In genomic region chr6:166997348-166997747, GRCh38 we compare ENCODE assay signal across 9 cellular contexts. TPM values are rescaled to one million over a fixed set of nuclear protein-coding genes. Genes with fewer than 3 reads are reported as not detected.
DNase-seq lines count a peak whose midpoint lies in the region; ATAC-seq, FAIRE-seq and TF ChIP-seq lines count a peak whose summit lies in the region.
"Had no signal": no experiment of that assay in that cellular context is flagged by ENCODE, and none has a peak within 500 bp of the region (broad histone marks: within the 10 kb centered on the region; RNA-seq: fewer than 3 reads in every experiment).

No MANE protein-coding gene starts in this region.

- H3K27ac ChIP-seq in left ventricle myocardium inferior (replicated peaks) (no peak overlapping the region), HepG2 (ENCODE audit: extremely low read length, insufficient read depth, low read length) (peak overlapping the region; percentile 10), esophagus squamous epithelium (no peak overlapping the region)

- no TSS peak for BruUV-seq in HepG2 (replicated peaks; lab: Mats Ljungman, UMichigan)

- peak overlapping the region; percentile 97 for H3K4me3 ChIP-seq in left ventricle myocardium inferior
- peak overlapping the region; percentile 90 for H3K4me3 ChIP-seq in adipocyte (ENCODE audit: low read length)
- peak overlapping the region in 2 of 3 experiments; percentile 82 to 97; a peak in 4 of 6 replicates for H3K4me3 ChIP-seq in HepG2 (replicated peaks in 1 of 3; ENCODE audit: insufficient read depth in 1 of 3, low read depth in 2 of 3, low read length in 3 of 3)
- peak overlapping the region in 1 of 4 donors; percentile 99 for H3K4me3 ChIP-seq in esophagus squamous epithelium

- peak overlapping the region; percentile 47 for H3K9ac ChIP-seq in adipocyte (ENCODE audit: low read length)
- H3K9ac ChIP-seq in HepG2 (ENCODE audit: insufficient read depth, low read depth, low read length): peak overlapping the region; percentile 76; the same call in 1 of the 2 replicates

- no peaks in the 10 kb centered on the region for H3K9me3 ChIP-seq in left ventricle myocardium inferior (replicated peaks)
- no peaks in the 10 kb centered on the region for H3K9me3 ChIP-seq in adipocyte (ENCODE audit: control insufficient read depth, low read length)
- no peaks in the 10 kb centered on the region for H3K9me3 ChIP-seq in HepG2 (ENCODE audit: low read length)
- no peaks in the 10 kb centered on the region for H3K9me3 ChIP-seq in esophagus squamous epithelium

- POLR2A ChIA-PET in HepG2 (lab: Yijun Ruan, JAX): no interaction called here

- FAIRE-seq in HepG2 (lab: Jason Lieb, UNC): no peak
- FAIRE-seq: small intestine had no signal

- 0 out of 4 replicates have a peak, but pooled peaks of 1 of the 2 experiments have one; percentile 14 for TF ChIP-seq POLR2A in HepG2 (IDR thresholded peaks at IDR 0.05; ENCODE audit: insufficient read depth in 1 of 2, low read depth in 2 of 2, low read length in 2 of 2)
- no peak for TF ChIP-seq POLR2A in esophagus squamous epithelium (IDR thresholded peaks at IDR 0.05)

- intact Hi-C loops in left ventricle myocardium inferior (cut with micrococcal nuclease): no loop called here
- intact Hi-C loops in left cardiac atrium (cut with DNase I): loop anchor here in 1 of 2 donors (10.0 kb wide), 1 partner anchor 147 kb away; no protein-coding TSS in a partner anchor
- intact Hi-C loops in HepG2 (cut with micrococcal nuclease; ENCODE audit: unreplicated experiment): loop anchor here (1.0 to 2.0 kb wide), 2 partner anchors 41 to 145 kb away; partner anchors contain the start of gene RNASET2
- intact Hi-C loops in esophagus squamous epithelium (cut with DNase I): loop anchor here (10.0 kb wide), 1 partner anchor 223 kb away; no protein-coding TSS in a partner anchor

- H3K36me3 ChIP-seq in left ventricle myocardium inferior (no peaks in the 10 kb centered on the region), adipocyte (ENCODE audit: control insufficient read depth, insufficient read depth, low read length, severe bottlenecking) (no peaks in the 10 kb centered on the region), HepG2 (replicated peaks in 1 of 2; ENCODE audit: control insufficient read depth in 1 of 2, insufficient read depth in 2 of 2, low read length in 2 of 2) (peaks cover 9 to 25% of the 10 kb centered on the region in 2 experiments), esophagus squamous epithelium (no peaks in the 10 kb centered on the region)

- DNase-seq in left ventricle myocardium inferior (no peak), left cardiac atrium (no peak), adipocyte (ENCODE audit: low read depth) (no peak), HepG2 (ENCODE audit: low spot score) (peak; percentile 64), SKM-1 treated with dmso at 0.1 percent for 144 hours (lab: John Stamatoyannopoulos, UW; ENCODE audit: unreplicated experiment) (no peak), esophagus squamous epithelium (lab: John Stamatoyannopoulos, UW) (no peak), NCI-H774 (lab: John Stamatoyannopoulos, UW) (no peak)

- no peak for TF ChIP-seq RAD21 in HepG2 (CRISPR knock-in tag; IDR thresholded peaks at IDR 0.05)

- no peak for ATAC-seq in left cardiac atrium
- ATAC-seq in HepG2: no peak
- no peak for ATAC-seq in GM18520 (IDR thresholded peaks at IDR 0.05; ENCODE audit: unreplicated experiment)

- H2AFZ ChIP-seq in HepG2 (ENCODE audit: low read length): no peak overlapping the region

- H3K4me1 ChIP-seq in left ventricle myocardium inferior (peaks cover 38% of the 10 kb centered on the region), adipocyte (ENCODE audit: control insufficient read depth, insufficient read depth, low read length) (peaks cover 10% of the 10 kb centered on the region), HepG2 (ENCODE audit: insufficient read depth, low read length) (peaks cover 41% of the 10 kb centered on the region), esophagus squamous epithelium (peaks cover 0 to 33% (median 16%) of the 10 kb centered on the region in 3 donors)

- H4K20me1 ChIP-seq in HepG2 (ENCODE audit: insufficient read depth, low read length): peaks cover 17% of the 10 kb centered on the region

- TF ChIP-seq CTCF in left ventricle myocardium inferior (IDR thresholded peaks at IDR 0.05; ENCODE audit: borderline replicate concordance) (no peak), HepG2 (CRISPR knock-in tag; IDR thresholded peaks at IDR 0.05) (no peak), esophagus squamous epithelium (IDR thresholded peaks at IDR 0.05) (no peak)

- H3K79me2 ChIP-seq in HepG2 (ENCODE audit: insufficient read depth, low read length): peaks cover 69% of the 10 kb centered on the region

- H3K4me2 ChIP-seq in HepG2 (ENCODE audit: low read depth, low read length): peak overlapping the region; percentile 85

- WGBS in HepG2 (ENCODE audit: low lambda C conversion rate): 51% methylated on average over 3 of the region's 3 CpGs
- WGBS in esophagus squamous epithelium, 2 donors: 43 to 83% methylated on average over 3 of the region's 3 CpGs

- CTCF ChIA-PET in HepG2 (lab: Yijun Ruan, JAX; ENCODE audit: low intra/inter-chr PET ratio, low total read pairs): interaction anchor here (2.2 kb wide), 1 partner anchor 144 kb away, joined by 24 read pairs; no protein-coding TSS in a partner anchor

- in situ Hi-C loops in HepG2 (cut with HindIII; ENCODE audit: extremely low pct_ligation_motif_present, low pct_unique_long_range_greater_than_20kb): no loop called here

- no peak for TF ChIP-seq EP300 in HepG2 (IDR thresholded peaks at IDR 0.05; ENCODE audit: low read depth in 2 of 2, low read length in 2 of 2)
- no peak for TF ChIP-seq EP300 in HepG2 (CRISPR knock-in tag; IDR thresholded peaks at IDR 0.05; ENCODE audit: borderline replicate concordance)

- H3K27me3 ChIP-seq in left ventricle myocardium inferior (ENCODE audit: low read depth) (no peaks in the 10 kb centered on the region), adipocyte (replicated peaks; ENCODE audit: control insufficient read depth, insufficient read depth, low read length) (no peaks in the 10 kb centered on the region), HepG2 (ENCODE audit: control insufficient read depth in 1 of 2, insufficient read depth in 2 of 2, low read length in 2 of 2) (no peaks in the 10 kb centered on the region; a peak in 1 of 5 replicates), esophagus squamous epithelium (no peaks in the 10 kb centered on the region)

RNA-seq across cellular contexts. Expression of gene CEP43, which starts 1.8 kb away (rescaled TPM):
- total RNA-seq in left ventricle myocardium inferior (12.3 TPM), left cardiac atrium (10 to 100 TPM in 1 of 2 donors, 1 to 10 TPM in 1; 8.9 to 10.2 TPM), HepG2 (2016; rRNA removed; fragmentation: Illumina TruSeq; extraction: Trizol) (73.9 and 88.4 TPM in 2 replicates), esophagus squamous epithelium (10 to 100 TPM; 13.0 to 18.6 (median 13.3) TPM)
- 84.7 and 89.7 TPM in 2 replicates for total RNA-seq in HepG2 (2016; cell fraction: cytosol; rRNA removed; fragmentation: Illumina TruSeq; extraction: Trizol; ENCODE audit: low read depth)
- 68.4 and 95.5 TPM in 2 replicates for total RNA-seq in HepG2 (2016; cell fraction: insoluble cytoplasmic fraction; rRNA removed; fragmentation: Illumina TruSeq; extraction: Trizol)
- 46.9 and 49.2 TPM in 2 replicates for total RNA-seq in HepG2 (2016; cell fraction: membrane; rRNA removed; fragmentation: Illumina TruSeq; extraction: Trizol)
- 62.5 and 63.7 TPM in 2 replicates for total RNA-seq in HepG2 (2016; cell fraction: nucleus; rRNA removed; fragmentation: Illumina TruSeq; extraction: Trizol)
- polyA plus RNA-seq in HepG2 (2011; rRNA removed): 20.7 and 29.3 TPM in 2 replicates
- polyA plus RNA-seq in HepG2 (2011; cell fraction: cytosol; rRNA removed): 8.6 and 10.8 TPM in 2 replicates
- polyA plus RNA-seq in HepG2 (2011; cell fraction: nucleus; rRNA removed): 39.4 and 43.9 TPM in 2 replicates
- polyA plus RNA-seq in HepG2 (2012): 15.0 and 26.1 TPM in 2 replicates
- 15.3 and 16.0 TPM in 2 replicates for polyA plus RNA-seq in HepG2 (2016; cell fraction: cytosol; fragmentation: Illumina TruSeq; extraction: Trizol; ENCODE audit: low read depth)
- 90.9 and 96.9 TPM in 2 replicates for polyA plus RNA-seq in HepG2 (2016; cell fraction: insoluble cytoplasmic fraction; fragmentation: Illumina TruSeq; extraction: Trizol; ENCODE audit: low read depth)
- 23.9 and 25.0 TPM in 2 replicates for polyA plus RNA-seq in HepG2 (2016; cell fraction: membrane; fragmentation: Illumina TruSeq; extraction: Trizol; ENCODE audit: low read depth)
- polyA plus RNA-seq in HepG2 (2016; cell fraction: nucleus; fragmentation: Illumina TruSeq; extraction: Trizol; ENCODE audit: insufficient read depth, low read depth): 111 and 119 TPM in 2 replicates
- polyA minus RNA-seq in HepG2 (2011; rRNA and poly(A)+ RNA removed; ENCODE audit: low replicate concordance): 4.7 and 5.1 TPM in 2 replicates
- 15.3 and 20.4 TPM in 2 replicates for polyA minus RNA-seq in HepG2 (2011; cell fraction: cytosol; rRNA and poly(A)+ RNA removed)
- polyA minus RNA-seq in HepG2 (2011; cell fraction: nucleus; rRNA and poly(A)+ RNA removed): 42.8 and 56.1 TPM in 2 replicates

RNA-seq across cellular contexts. Expression of gene RNASET2, which starts 41.0 kb away (rescaled TPM):
- 13.4 TPM for total RNA-seq in left ventricle myocardium inferior
- 10 to 100 TPM; 18.3 to 27.9 TPM for total RNA-seq in left cardiac atrium
- total RNA-seq in HepG2 (2016; rRNA removed; fragmentation: Illumina TruSeq; extraction: Trizol): 22.4 and 44.6 TPM in 2 replicates
- total RNA-seq in HepG2 (2016; cell fraction: cytosol; rRNA removed; fragmentation: Illumina TruSeq; extraction: Trizol; ENCODE audit: low read depth): 26.9 and 41.2 TPM in 2 replicates
- 25.4 and 45.4 TPM in 2 replicates for total RNA-seq in HepG2 (2016; cell fraction: insoluble cytoplasmic fraction; rRNA removed; fragmentation: Illumina TruSeq; extraction: Trizol)
- total RNA-seq in HepG2 (2016; cell fraction: membrane; rRNA removed; fragmentation: Illumina TruSeq; extraction: Trizol): 24.1 and 38.2 TPM in 2 replicates
- total RNA-seq in HepG2 (2016; cell fraction: nucleus; rRNA removed; fragmentation: Illumina TruSeq; extraction: Trizol): 30.2 and 32.0 TPM in 2 replicates
- 597 and 696 TPM in 2 replicates for polyA plus RNA-seq in HepG2 (2011; rRNA removed)
- polyA plus RNA-seq in HepG2 (2011; cell fraction: cytosol; rRNA removed): 456 and 545 TPM in 2 replicates
- 515 and 552 TPM in 2 replicates for polyA plus RNA-seq in HepG2 (2011; cell fraction: nucleus; rRNA removed)
- 446 and 587 TPM in 2 replicates for polyA plus RNA-seq in HepG2 (2012)
- polyA plus RNA-seq in HepG2 (2016; cell fraction: cytosol; fragmentation: Illumina TruSeq; extraction: Trizol; ENCODE audit: low read depth): 21.3 and 41.6 TPM in 2 replicates
- polyA plus RNA-seq in HepG2 (2016; cell fraction: insoluble cytoplasmic fraction; fragmentation: Illumina TruSeq; extraction: Trizol; ENCODE audit: low read depth): 26.6 and 27.0 TPM in 2 replicates
- 23.6 and 34.9 TPM in 2 replicates for polyA plus RNA-seq in HepG2 (2016; cell fraction: membrane; fragmentation: Illumina TruSeq; extraction: Trizol; ENCODE audit: low read depth)
- 68.7 and 69.0 TPM in 2 replicates for polyA plus RNA-seq in HepG2 (2016; cell fraction: nucleus; fragmentation: Illumina TruSeq; extraction: Trizol; ENCODE audit: insufficient read depth, low read depth)
- polyA minus RNA-seq in HepG2 (2011; rRNA and poly(A)+ RNA removed; ENCODE audit: low replicate concordance): 4.7 and 104 TPM in 2 replicates
- polyA minus RNA-seq in HepG2 (2011; cell fraction: cytosol; rRNA and poly(A)+ RNA removed): 149 and 185 TPM in 2 replicates
- polyA minus RNA-seq in HepG2 (2011; cell fraction: nucleus; rRNA and poly(A)+ RNA removed): 159 and 184 TPM in 2 replicates
- 10 to 100 TPM; 29.1 to 56.7 (median 41.2) TPM for total RNA-seq in esophagus squamous epithelium
